ENCODE assay signal across 1 cellular context in the genomic region with DNA sequence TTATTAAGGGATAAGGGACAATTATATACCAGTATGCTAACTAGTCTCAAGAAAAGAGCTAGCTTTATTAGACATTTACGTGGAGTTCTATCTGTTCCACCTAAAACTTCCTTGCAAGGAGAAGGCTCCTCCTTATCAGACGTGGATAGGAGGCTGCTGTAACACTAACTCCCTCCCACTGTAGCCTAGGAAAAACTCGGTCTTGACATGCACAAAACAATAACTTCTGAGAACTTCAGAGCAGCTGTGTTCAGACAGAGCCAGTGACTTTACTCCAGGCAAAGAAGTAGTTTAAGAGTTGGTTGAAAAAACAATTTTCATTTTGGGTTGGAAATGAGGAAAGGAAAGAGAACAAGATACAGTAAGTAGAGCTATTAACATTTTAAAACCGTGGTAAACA.
TF ChIP-seq lines count a peak whose summit lies in the region.

No MANE protein-coding gene starts in this region.

TF ChIP-seq in K562, 482 proteins besides CTCF, POLR2A, EP300 and RAD21 (continued from another document and continues in another):
- TF ChIP-seq HDGF (IDR thresholded peaks at IDR 0.05) = 0 out of 2 replicates have a peak, but pooled peaks have one; percentile 52
- peak; percentile 42; the same call in 1 of the 2 replicates for TF ChIP-seq ZNF436 (CRISPR knock-in tag; IDR thresholded peaks at IDR 0.05)
- no peak for TF ChIP-seq MAX (CRISPR knock-in tag; IDR thresholded peaks at IDR 0.05)
- TF ChIP-seq PBX2 (CRISPR knock-in tag; IDR thresholded peaks at IDR 0.05; ENCODE audit: low read depth) = no peak
- no peak for TF ChIP-seq PBX2 (tag; conservative IDR thresholded peaks at IDR 0.05; ENCODE audit: low read depth)
- TF ChIP-seq, protein P1, sequence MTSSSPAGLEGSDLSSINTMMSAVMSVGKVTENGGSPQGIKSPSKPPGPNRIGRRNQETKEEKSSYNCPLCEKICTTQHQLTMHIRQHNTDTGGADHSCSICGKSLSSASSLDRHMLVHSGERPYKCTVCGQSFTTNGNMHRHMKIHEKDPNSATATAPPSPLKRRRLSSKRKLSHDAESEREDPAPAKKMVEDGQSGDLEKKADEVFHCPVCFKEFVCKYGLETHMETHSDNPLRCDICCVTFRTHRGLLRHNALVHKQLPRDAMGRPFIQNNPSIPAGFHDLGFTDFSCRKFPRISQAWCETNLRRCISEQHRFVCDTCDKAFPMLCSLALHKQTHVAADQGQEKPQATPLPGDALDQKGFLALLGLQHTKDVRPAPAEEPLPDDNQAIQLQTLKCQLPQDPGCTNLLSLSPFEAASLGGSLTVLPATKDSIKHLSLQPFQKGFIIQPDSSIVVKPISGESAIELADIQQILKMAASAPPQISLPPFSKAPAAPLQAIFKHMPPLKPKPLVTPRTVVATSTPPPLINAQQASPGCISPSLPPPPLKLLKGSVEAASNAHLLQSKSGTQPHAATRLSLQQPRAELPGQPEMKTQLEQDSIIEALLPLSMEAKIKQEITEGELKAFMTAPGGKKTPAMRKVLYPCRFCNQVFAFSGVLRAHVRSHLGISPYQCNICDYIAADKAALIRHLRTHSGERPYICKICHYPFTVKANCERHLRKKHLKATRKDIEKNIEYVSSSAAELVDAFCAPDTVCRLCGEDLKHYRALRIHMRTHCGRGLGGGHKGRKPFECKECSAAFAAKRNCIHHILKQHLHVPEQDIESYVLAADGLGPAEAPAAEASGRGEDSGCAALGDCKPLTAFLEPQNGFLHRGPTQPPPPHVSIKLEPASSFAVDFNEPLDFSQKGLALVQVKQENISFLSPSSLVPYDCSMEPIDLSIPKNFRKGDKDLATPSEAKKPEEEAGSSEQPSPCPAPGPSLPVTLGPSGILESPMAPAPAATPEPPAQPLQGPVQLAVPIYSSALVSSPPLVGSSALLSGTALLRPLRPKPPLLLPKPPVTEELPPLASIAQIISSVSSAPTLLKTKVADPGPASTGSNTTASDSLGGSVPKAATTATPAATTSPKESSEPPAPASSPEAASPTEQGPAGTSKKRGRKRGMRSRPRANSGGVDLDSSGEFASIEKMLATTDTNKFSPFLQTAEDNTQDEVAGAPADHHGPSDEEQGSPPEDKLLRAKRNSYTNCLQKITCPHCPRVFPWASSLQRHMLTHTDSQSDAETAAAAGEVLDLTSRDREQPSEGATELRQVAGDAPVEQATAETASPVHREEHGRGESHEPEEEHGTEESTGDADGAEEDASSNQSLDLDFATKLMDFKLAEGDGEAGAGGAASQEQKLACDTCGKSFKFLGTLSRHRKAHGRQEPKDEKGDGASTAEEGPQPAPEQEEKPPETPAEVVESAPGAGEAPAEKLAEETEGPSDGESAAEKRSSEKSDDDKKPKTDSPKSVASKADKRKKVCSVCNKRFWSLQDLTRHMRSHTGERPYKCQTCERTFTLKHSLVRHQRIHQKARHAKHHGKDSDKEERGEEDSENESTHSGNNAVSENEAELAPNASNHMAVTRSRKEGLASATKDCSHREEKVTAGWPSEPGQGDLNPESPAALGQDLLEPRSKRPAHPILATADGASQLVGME (CRISPR knock-in tag; IDR thresholded peaks at IDR 0.05) = no peak
- TF ChIP-seq GATAD2B (IDR thresholded peaks at IDR 0.05; ENCODE audit: borderline replicate concordance) = no peak
- TF ChIP-seq ERF (CRISPR knock-in tag; IDR thresholded peaks at IDR 0.05) = no peak
- no peak for TF ChIP-seq ARID4B (CRISPR knock-in tag; IDR thresholded peaks at IDR 0.05)
- no peak for TF ChIP-seq XRCC4 (IDR thresholded peaks at IDR 0.05; ENCODE audit: extremely low read depth, insufficient read depth, insufficient read length)
- no peak for TF ChIP-seq MCM3 (IDR thresholded peaks at IDR 0.05)
- no peak for TF ChIP-seq ATF1 (CRISPR knock-in tag; IDR thresholded peaks at IDR 0.05)
- peak; percentile 29; the same call in 1 of the 2 replicates for TF ChIP-seq ATF1 (tag; IDR thresholded peaks at IDR 0.05)
- no peak for TF ChIP-seq ZBTB9 (CRISPR knock-in tag; IDR thresholded peaks at IDR 0.05)
- TF ChIP-seq CGGBP1 (CRISPR knock-in tag; IDR thresholded peaks at IDR 0.05) = no peak
- TF ChIP-seq HOMEZ (CRISPR knock-in tag; IDR thresholded peaks at IDR 0.05) = no peak
- no peak for TF ChIP-seq HMG20A (CRISPR knock-in tag; conservative IDR thresholded peaks at IDR 0.05)
- peak; percentile 37 for TF ChIP-seq TBP (optimal IDR thresholded peaks at IDR 0.05; ENCODE audit: low read depth, low read length)
- TF ChIP-seq ZNF12 (CRISPR knock-in tag; IDR thresholded peaks at IDR 0.05) = no peak
- TF ChIP-seq ZNF766 (CRISPR knock-in tag; conservative IDR thresholded peaks at IDR 0.05) = no peak
- TF ChIP-seq GABPA (tag; conservative IDR thresholded peaks at IDR 0.05; ENCODE audit: low read depth) = no peak
- TF ChIP-seq TEAD1 (CRISPR knock-in tag; IDR thresholded peaks at IDR 0.05) = no peak
- no peak for TF ChIP-seq CUX1 (CRISPR knock-in tag; IDR thresholded peaks at IDR 0.05)
- TF ChIP-seq HNRNPLL (IDR thresholded peaks at IDR 0.05; ENCODE audit: low read depth, low read length, poor library complexity, severe bottlenecking) = no peak
- no peak for TF ChIP-seq STAT5A (IDR thresholded peaks at IDR 0.05; ENCODE audit: borderline replicate concordance, low read length)
- no peak for TF ChIP-seq MYC (IDR thresholded peaks at IDR 0.05; ENCODE audit: low read depth, low read length)
- no peak for TF ChIP-seq MYC (CRISPR knock-in tag; IDR thresholded peaks at IDR 0.05; ENCODE audit: borderline replicate concordance, low read depth)
- no peak for TF ChIP-seq HCFC1 (IDR thresholded peaks at IDR 0.05; ENCODE audit: low read depth, low read length)
- TF ChIP-seq DLX4 (CRISPR knock-in tag; IDR thresholded peaks at IDR 0.05) = no peak
- peak; percentile 26; the same call in 1 of the 2 replicates for TF ChIP-seq FOXM1 (IDR thresholded peaks at IDR 0.05; ENCODE audit: low read depth)
- TF ChIP-seq FOXM1 (CRISPR knock-in tag; IDR thresholded peaks at IDR 0.05; ENCODE audit: low read depth) = no peak
- no peak for TF ChIP-seq ZNF217 (CRISPR knock-in tag; IDR thresholded peaks at IDR 0.05)
- TF ChIP-seq TARDBP (IDR thresholded peaks at IDR 0.05) = no peak
- TF ChIP-seq FOXJ3 (CRISPR knock-in tag; IDR thresholded peaks at IDR 0.05) = no peak
- no peak for TF ChIP-seq ZNF408 (CRISPR knock-in tag; IDR thresholded peaks at IDR 0.05; ENCODE audit: low read depth)
- no peak for TF ChIP-seq ZNF232 (CRISPR knock-in tag; IDR thresholded peaks at IDR 0.05)
